Comparison of ENCODE assay signal across 11 cellular contexts in genomic region chr3:149726716-149727407, GRCh38. TPM values are rescaled to one million over a fixed set of nuclear protein-coding genes. Genes with fewer than 3 reads are reported as not detected.
DNase-seq lines count a peak whose midpoint lies in the region; ATAC-seq lines count a peak whose summit lies in the region.
"Had no signal": no experiment of that assay in that cellular context is flagged by ENCODE, and none has a peak within 500 bp of the region (broad histone marks: within the 10 kb centered on the region; RNA-seq: fewer than 3 reads in every experiment).

No MANE protein-coding gene starts in this region.

- DNase-seq in AG20443 (ENCODE audit: low spot score) (peak; percentile 26), NCI-H446 (lab: John Stamatoyannopoulos, UW) (no peak), A172 (ENCODE audit: low spot score) (no peak), NCI-H1417 (lab: John Stamatoyannopoulos, UW) (no peak)
- DNase-seq in activated CD8-positive, alpha-beta memory T cell treated with anti-CD3 and anti-CD28 coated beads, Interleukin-2, amount 50 U/mL, for 48 hours: no peak
- DNase-seq: caudate nucleus, SK-N-SH had no signal

- ATAC-seq in GM18868 (IDR thresholded peaks at IDR 0.05; ENCODE audit: unreplicated experiment) (peak; percentile 95), HG02588 (IDR thresholded peaks at IDR 0.05; ENCODE audit: unreplicated experiment) (peak; percentile 82), HG03469 (IDR thresholded peaks at IDR 0.05; ENCODE audit: unreplicated experiment) (peak; percentile 82)
- ATAC-seq: stimulated activated memory B cell treated with anti-CD40 and anti-IgM and Interleukin-4, amounts not matched to agents 10 μg/mL and 1 μg/mL and 100 μg/mL, for 72 hours had no signal

RNA-seq across cellular contexts. Expression of gene COMMD2, which starts 25.4 kb away (rescaled TPM):
- total RNA-seq in A172 (2014; rRNA removed; shearing (Covaris generic)): 50.4 and 74.3 TPM in 2 replicates
